21 cellular contexts compared by ENCODE assay signal in the genomic region with DNA sequence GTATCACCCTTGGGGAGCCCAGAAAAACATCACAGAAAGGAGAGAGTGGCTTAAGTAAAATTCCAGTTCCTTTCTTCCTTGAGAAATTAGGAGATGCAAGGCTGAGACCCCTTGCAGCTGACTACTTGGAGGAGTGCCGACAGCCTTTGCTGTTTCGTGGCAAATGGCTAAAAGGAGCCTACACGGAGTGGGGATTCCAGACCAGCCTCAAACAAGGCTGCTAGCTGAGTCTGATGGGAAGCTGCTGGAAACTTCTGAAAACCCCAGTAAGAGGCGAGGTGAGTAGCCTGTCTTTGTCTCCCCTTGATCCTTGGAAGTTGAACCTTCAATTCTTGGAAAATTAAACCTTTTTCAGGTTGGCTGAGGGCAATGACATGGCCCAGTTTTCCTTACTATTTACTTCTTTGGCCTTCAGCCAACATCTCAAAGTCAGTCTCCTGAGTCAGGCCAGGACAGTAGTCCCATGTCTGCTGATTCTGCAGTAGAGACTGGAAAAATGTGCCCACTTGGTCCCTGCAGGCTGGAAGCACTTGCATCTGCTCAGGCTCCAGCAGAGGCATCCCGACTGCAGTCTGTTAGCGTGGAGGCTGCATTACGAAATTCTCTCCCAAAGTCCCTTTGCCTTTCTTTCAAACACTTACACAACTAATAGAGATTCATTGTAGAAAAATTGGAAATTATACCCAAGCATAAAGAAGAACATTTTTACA. TPM values are rescaled to one million over a fixed set of nuclear protein-coding genes. Genes with fewer than 3 reads are reported as not detected.
A peak's percentile ranks its signal among the peaks of the same experiment; 100 is the strongest.
DNase-seq lines count a peak whose midpoint lies in the region; ATAC-seq and TF ChIP-seq lines count a peak whose summit lies in the region.
"Had no signal": no experiment of that assay in that cellular context is flagged by ENCODE, and none has a peak within 500 bp of the region (broad histone marks: within the 10 kb centered on the region; RNA-seq: fewer than 3 reads in every experiment).

No MANE protein-coding gene starts in this region.

- no peaks in the 10 kb centered on the region for H4K20me1 ChIP-seq in PC-3 (ENCODE audit: low read length)
- no peaks in the 10 kb centered on the region for H4K20me1 ChIP-seq in neural progenitor cell (ENCODE audit: low read depth)

- TF ChIP-seq CTCF in PC-3 (conservative IDR thresholded peaks at IDR 0.05; ENCODE audit: low read depth, low read length): no peak
- no peak for TF ChIP-seq CTCF in fibroblast of the aortic adventitia (IDR thresholded peaks at IDR 0.05; ENCODE audit: insufficient read depth, low read length)
- no peak for TF ChIP-seq CTCF in neural progenitor cell (IDR thresholded peaks at IDR 0.05)

- peaks cover 4% of the 10 kb centered on the region; the same call in 1 of the 2 replicates for H3K4me1 ChIP-seq in PC-3 (ENCODE audit: insufficient read depth, low read length)
- H3K4me1 ChIP-seq in neural progenitor cell: peaks cover 12% of the 10 kb centered on the region
- H3K4me1 ChIP-seq: lower lobe of right lung, psoas muscle had no signal

- no peaks in the 10 kb centered on the region; the same call in 1 of the 2 replicates for H3K9me2 ChIP-seq in PC-3 (replicated peaks; ENCODE audit: low read length)
- H3K9me2 ChIP-seq: SK-N-SH had no signal

- H3K9me3 Mint-ChIP-seq in neural progenitor cell: no peaks in the 10 kb centered on the region
- H3K9me3 Mint-ChIP-seq: naive thymus-derived CD4-positive, alpha-beta T cell had no signal

- no peak overlapping the region for H3K27ac Mint-ChIP-seq in neural progenitor cell
- H3K27ac Mint-ChIP-seq: activated CD4-positive, alpha-beta T cell treated with anti-CD3 and anti-CD28 coated beads for 36 hours had no signal

- H3K9me3 ChIP-seq in PC-3 (ENCODE audit: low read length): no peaks in the 10 kb centered on the region
- no peaks in the 10 kb centered on the region for H3K9me3 ChIP-seq in neural progenitor cell (ENCODE audit: low read depth)
- H3K9me3 ChIP-seq: lower lobe of right lung, psoas muscle, SK-N-SH had no signal

- DNase-seq in Ammon's horn (ENCODE audit: low spot score) (peak; percentile 25), PC-3 (peak; percentile 44), fibroblast of the aortic adventitia (ENCODE audit: low read depth) (peak; percentile 22), neural progenitor cell (ENCODE audit: low spot score) (no peak), HPDE6-E6E7 (ENCODE audit: extremely low spot score) (no peak)
- DNase-seq in stimulated activated CD4-positive, alpha-beta T cell treated with anti-CD3 and anti-CD28 coated beads, Interleukin-4, amount 100 ng/mL, for 24 hours: no peak
- DNase-seq: activated CD4-positive, alpha-beta T cell treated with anti-CD3 and anti-CD28 coated beads for 36 hours; activated CD8-positive, alpha-beta memory T cell treated with anti-CD3 and anti-CD28 coated beads, Interleukin-2, amount 50 U/mL, for 4 hours; activated gamma-delta T cell treated with Interleukin-2 at 50 U/mL for 16 hours; anterior cingulate cortex; COR-L47; lower lobe of right lung; naive thymus-derived CD4-positive, alpha-beta T cell; NCI-H2081; NCI-H526 treated with DMSO at 0.1 percent for 48 hours; psoas muscle; SK-N-SH; stimulated activated naive CD8-positive, alpha-beta T cell treated with anti-CD3 and anti-CD28 coated beads, Interleukin-15, Interleukin-2, amounts not matched to agents 100 U/mL and 50 U/mL, for 24 hours had no signal

- peaks cover 2% of the 10 kb centered on the region for H3K27me3 Mint-ChIP-seq in neural progenitor cell (ENCODE audit: insufficient read depth, low read depth)

- no peaks in the 10 kb centered on the region for H3K27me3 ChIP-seq in PC-3 (ENCODE audit: low read length)
- H3K27me3 ChIP-seq in neural progenitor cell: no peaks in the 10 kb centered on the region

- no peaks in the 10 kb centered on the region for H3K36me3 ChIP-seq in PC-3 (ENCODE audit: low read depth, low read length)
- no peaks in the 10 kb centered on the region for H3K36me3 ChIP-seq in neural progenitor cell
- H3K36me3 ChIP-seq: lower lobe of right lung had no signal

- BruUV-seq in PC-3 (replicated peaks; lab: Mats Ljungman, UMichigan): no TSS peak

- no peaks in the 10 kb centered on the region for H3K79me2 ChIP-seq in PC-3 (ENCODE audit: low read length)
- H3K79me2 ChIP-seq in neural progenitor cell (ENCODE audit: low read depth): no peaks in the 10 kb centered on the region

- H3K4me2 ChIP-seq in PC-3 (ENCODE audit: low read length): no peak overlapping the region
- no peak overlapping the region for H3K4me2 ChIP-seq in neural progenitor cell
- H3K4me2 ChIP-seq: SK-N-SH had no signal

- CTCF ChIA-PET in PC-3 (lab: Charles Lee): no interaction called here

- H3K4me3 Mint-ChIP-seq in neural progenitor cell: no peak overlapping the region
- H3K4me3 Mint-ChIP-seq: activated CD4-positive, alpha-beta T cell treated with anti-CD3 and anti-CD28 coated beads for 36 hours; naive thymus-derived CD4-positive, alpha-beta T cell had no signal

- H3K36me3 Mint-ChIP-seq in neural progenitor cell: no peaks in the 10 kb centered on the region
- H3K36me3 Mint-ChIP-seq: naive thymus-derived CD4-positive, alpha-beta T cell had no signal

- ATAC-seq in PC-3: no peak; the same call in none of the 2 replicates
- no peak for ATAC-seq in HG03175 (IDR thresholded peaks at IDR 0.05; ENCODE audit: unreplicated experiment)
- ATAC-seq in HG02798 (IDR thresholded peaks at IDR 0.05; ENCODE audit: poor library complexity, unreplicated experiment): no peak
- ATAC-seq: activated CD4-positive, alpha-beta T cell treated with anti-CD3 and anti-CD28 coated beads for 36 hours; lower lobe of right lung; naive thymus-derived CD4-positive, alpha-beta T cell; psoas muscle; stimulated activated naive CD8-positive, alpha-beta T cell treated with anti-CD3 and anti-CD28 coated beads, Interleukin-15, Interleukin-2, amounts not matched to agents 100 U/mL and 50 U/mL, for 24 hours had no signal

- H3K27ac ChIP-seq in PC-3 (ENCODE audit: low read length): no peak overlapping the region
- no peak overlapping the region for H3K27ac ChIP-seq in neural progenitor cell
- H3K27ac ChIP-seq: lower lobe of right lung, psoas muscle had no signal

- H3F3A ChIP-seq in PC-3 (ENCODE audit: low read length, unreplicated experiment) (no peaks in the 10 kb centered on the region), neural progenitor cell (ENCODE audit: low read depth) (peaks cover 4% of the 10 kb centered on the region)

- POLR2A ChIA-PET in PC-3 (lab: Charles Lee; ENCODE audit: unreplicated experiment): no interaction called here

- intact Hi-C loops in PC-3 (cut with micrococcal nuclease): no loop called here

- peaks cover 6% of the 10 kb centered on the region for H3K4me1 Mint-ChIP-seq in neural progenitor cell
- H3K4me1 Mint-ChIP-seq: activated CD4-positive, alpha-beta T cell treated with anti-CD3 and anti-CD28 coated beads for 36 hours; naive thymus-derived CD4-positive, alpha-beta T cell had no signal

- no peak overlapping the region for H2AFZ ChIP-seq in PC-3 (ENCODE audit: low read length)
- peak overlapping the region; percentile 70 for H2AFZ ChIP-seq in neural progenitor cell (replicated peaks)

- no peak overlapping the region for H3K9ac ChIP-seq in PC-3 (ENCODE audit: low read length)
- H3K9ac ChIP-seq in neural progenitor cell: no peak overlapping the region
- H3K9ac ChIP-seq: SK-N-SH had no signal

- H3K4me3 ChIP-seq in PC-3 (ENCODE audit: low read length) (no peak overlapping the region), fibroblast of the aortic adventitia (ENCODE audit: low read depth, low read length) (no peak overlapping the region), neural progenitor cell (no peak overlapping the region)
- H3K4me3 ChIP-seq: lower lobe of right lung, psoas muscle had no signal

RNA-seq across cellular contexts. Expression of gene SMIM36, which starts 23.4 kb away (rescaled TPM):
- total RNA-seq in PC-3 (2014; rRNA removed) (not detected in 2 replicates), fibroblast of the aortic adventitia (ENCODE audit: low replicate concordance) (not detected in 2 replicates), neural progenitor cell (ENCODE audit: low replicate concordance) (not detected in 2 replicates)
- total RNA-seq: activated CD4-positive, alpha-beta T cell treated with anti-CD3 and anti-CD28 coated beads for 36 hours; lower lobe of right lung; naive thymus-derived CD4-positive, alpha-beta T cell; psoas muscle; ureter had no signal

Comparison
In these comparisons a context has a peak if more than half of its experiments do, and no peak if none do; other contexts are left out.
1. DNase-seq: peak in Ammon's horn (single experiment), PC-3 (single experiment) and fibroblast of the aortic adventitia (single experiment); none in neural progenitor cell (single experiment), stimulated activated CD4-positive, alpha-beta T cell treated with anti-CD3 and anti-CD28 coated beads, Interleukin-4, amount 100 ng/mL, for 24 hours (single experiment) and HPDE6-E6E7 (single experiment).